Comparison of ENCODE assay signal across 18 cellular contexts in the genomic region with DNA sequence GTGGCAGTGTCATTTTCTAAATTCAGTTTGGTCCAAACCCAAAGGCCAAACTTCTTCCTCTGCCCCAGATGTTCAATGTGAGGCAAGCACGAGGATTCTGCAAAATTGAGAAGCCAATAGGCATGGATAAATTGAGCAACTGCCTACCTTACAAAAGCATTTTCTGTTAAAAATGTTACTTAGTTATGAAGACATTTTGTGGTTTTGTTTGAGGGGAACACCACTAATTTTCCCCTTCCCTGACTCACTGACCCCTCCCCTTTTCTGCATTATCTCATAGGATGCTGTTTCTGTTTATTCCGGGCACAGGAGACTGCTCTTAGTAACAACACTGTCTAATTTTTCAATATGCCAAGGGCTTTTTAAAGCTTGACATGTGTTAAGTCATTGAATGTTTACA.
"Had no signal": no experiment of that assay in that cellular context is flagged by ENCODE, and none has a peak within 500 bp of the region (broad histone marks: within the 10 kb centered on the region; RNA-seq: fewer than 3 reads in every experiment).

No MANE protein-coding gene starts in this region.

- H3K27me3 ChIP-seq: brain microvascular endothelial cell, ovary, stomach, testis had no signal

- H3K4me3 ChIP-seq: lower lobe of right lung, ovary, stomach, testis had no signal

- ATAC-seq: activated CD8-positive, alpha-beta T cell treated with anti-CD3 and anti-CD28 coated beads, Interleukin-2, amount 10 ng/mL, durations not matched to agents 7 days and 5 days; lower lobe of right lung; sciatic nerve; T-helper 17 cell; WTC11 had no signal

- H3K36me3 ChIP-seq: brain microvascular endothelial cell, lower lobe of right lung, ovary, stomach had no signal

- H3K9me3 ChIP-seq: lower lobe of right lung, ovary, stomach, testis had no signal

- H3K27ac ChIP-seq: brain microvascular endothelial cell, lower lobe of right lung, ovary, testis had no signal

- DNase-seq: activated CD4-positive, alpha-beta T cell treated with anti-CD3 and anti-CD28 coated beads for 48 hours; activated CD8-positive, alpha-beta memory T cell treated with anti-CD3 and anti-CD28 coated beads, Interleukin-2, amount 50 U/mL, for 4 hours; activated CD8-positive, alpha-beta T cell treated with anti-CD3 and anti-CD28 coated beads, Interleukin-2, amount 10 ng/mL, durations not matched to agents 7 days and 5 days; activated gamma-delta T cell treated with Interleukin-2 at 50 U/mL for 16 hours; activated naive CD8-positive, alpha-beta T cell treated with anti-CD3 and anti-CD28 coated beads for 36 hours; brain microvascular endothelial cell; cerebellar nuclear complex; effector memory CD4-positive, alpha-beta T cell; foreskin melanocyte; kidney glomerular epithelial cell; lower lobe of right lung; midbrain; ovary; stomach; T-helper 17 cell; testis had no signal

- H3K4me1 ChIP-seq: lower lobe of right lung, testis had no signal
